In the genomic region with DNA sequence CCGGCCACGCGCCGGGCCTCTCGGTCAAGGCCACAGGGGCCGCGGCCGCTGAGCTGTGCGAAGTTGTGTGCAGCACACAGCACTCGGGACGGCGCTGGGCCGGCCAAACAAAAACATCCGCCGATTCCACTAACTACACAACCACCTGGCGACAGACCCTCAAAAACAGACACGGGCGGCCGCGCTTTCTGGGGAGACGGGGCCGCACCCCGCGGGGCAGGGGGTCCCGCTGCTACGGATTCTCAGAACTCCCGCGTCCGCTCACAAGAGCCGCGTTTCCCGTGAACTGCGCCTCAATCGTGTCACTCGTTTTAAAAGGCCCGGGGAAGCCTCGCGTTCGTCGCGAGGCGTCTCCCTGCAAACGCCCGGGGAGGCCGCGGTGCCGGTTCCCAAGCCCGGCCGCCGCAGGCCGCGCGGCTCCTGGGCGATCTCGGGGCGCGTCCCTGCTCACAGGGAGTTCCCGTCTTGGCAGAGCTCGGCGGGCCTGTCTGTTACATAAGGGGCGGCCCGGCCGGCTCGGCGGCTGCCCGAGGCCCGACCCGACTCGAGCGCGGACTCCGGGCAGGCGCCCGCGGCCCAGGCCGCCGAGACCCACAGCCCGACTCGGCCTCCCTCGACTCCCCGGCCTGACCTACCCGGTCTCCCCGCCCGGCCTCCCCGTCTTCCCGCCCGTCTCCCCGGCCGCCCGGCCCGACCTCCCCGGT, we compare ENCODE assay signal across 8 cellular contexts. TPM values are rescaled to one million over a fixed set of nuclear protein-coding genes. Genes with fewer than 3 reads are reported as not detected.
DNase-seq lines count a peak whose midpoint lies in the region; ATAC-seq and TF ChIP-seq lines count a peak whose summit lies in the region.

No MANE protein-coding gene starts in this region.

- peak overlapping the region; percentile 77 for H3K4me3 ChIP-seq in Jurkat, Clone E6-1 (ENCODE audit: low read length)
- peak overlapping the region; percentile 88 for H3K4me3 ChIP-seq in cardiac muscle cell

- peak overlapping the region; percentile 96 for H3K27ac Mint-ChIP-seq in activated naive CD4-positive, alpha-beta T cell treated with anti-CD3 and anti-CD28 coated beads, Interleukin-2, amount 50 U/mL, for 24 hours

- intact Hi-C loops in posterior vena cava (cut with DNase I) = loop anchor here in 1 of 2 donors (10.0 kb wide), 1 partner anchor 1382 kb away; no protein-coding TSS in a partner anchor

- TF ChIP-seq POLR2A in GM18505 (IDR thresholded peaks at IDR 0.05; ENCODE audit: borderline replicate concordance, extremely low read depth, insufficient read depth, insufficient read length) = no peak

- peak overlapping the region; percentile 96 for H3K27ac ChIP-seq in cardiac muscle cell

- no peaks in the 10 kb centered on the region for H3K27me3 Mint-ChIP-seq in activated naive CD4-positive, alpha-beta T cell treated with anti-CD3 and anti-CD28 coated beads, Interleukin-2, amount 50 U/mL, for 24 hours

- peaks cover 53% of the 10 kb centered on the region for H3K4me1 Mint-ChIP-seq in activated naive CD4-positive, alpha-beta T cell treated with anti-CD3 and anti-CD28 coated beads, Interleukin-2, amount 50 U/mL, for 24 hours

- DNase-seq in G401 (ENCODE audit: low spot score) (peak; percentile 56), cardiac muscle cell (ENCODE audit: low read depth in 1 of 2, low spot score in 1 of 2) (peak; percentile 52 to 57), posterior vena cava (ENCODE audit: low spot score) (peak; percentile 89)
- DNase-seq in Jurkat, Clone E6-1 (ENCODE audit: low read depth, low spot score) = no peak
- no peak for DNase-seq in NK-92 treated with Interleukin-12 subunit alpha and Interleukin-12 subunit beta, amount 100 ng/mL, for 24 hours (lab: John Stamatoyannopoulos, UW)

- H3K27me3 ChIP-seq in cardiac muscle cell = no peaks in the 10 kb centered on the region

- no peaks in the 10 kb centered on the region for H3K9me3 ChIP-seq in cardiac muscle cell (ENCODE audit: low read depth)

- in situ Hi-C loops in G401 (cut with HindIII; ENCODE audit: low sequenced_read_pairs) = no loop called here

- peaks cover 6% of the 10 kb centered on the region for H3K36me3 Mint-ChIP-seq in activated naive CD4-positive, alpha-beta T cell treated with anti-CD3 and anti-CD28 coated beads, Interleukin-2, amount 50 U/mL, for 24 hours

- H3K36me3 ChIP-seq in cardiac muscle cell = peaks cover 18% of the 10 kb centered on the region

- TF ChIP-seq CTCF in cardiac muscle cell (IDR thresholded peaks at IDR 0.05; ENCODE audit: low read depth, low read length) = no peak

- peaks cover 3% of the 10 kb centered on the region for H3K9me3 Mint-ChIP-seq in activated naive CD4-positive, alpha-beta T cell treated with anti-CD3 and anti-CD28 coated beads, Interleukin-2, amount 50 U/mL, for 24 hours

- H3K4me3 Mint-ChIP-seq in activated naive CD4-positive, alpha-beta T cell treated with anti-CD3 and anti-CD28 coated beads, Interleukin-2, amount 50 U/mL, for 24 hours = peak overlapping the region; percentile 92

- ATAC-seq in GM18505 (IDR thresholded peaks at IDR 0.05; ENCODE audit: unreplicated experiment) (no peak), HG02884 (IDR thresholded peaks at IDR 0.05; ENCODE audit: unreplicated experiment) (no peak)

- H3K4me1 ChIP-seq in cardiac muscle cell (ENCODE audit: low read depth) = peaks cover 17% of the 10 kb centered on the region

RNA-seq across cellular contexts. Expression of gene BRD1, which starts 0.9 kb away (rescaled TPM):
- 19.3 and 27.5 TPM in 2 replicates for total RNA-seq in G401 (2014; rRNA removed; shearing (Covaris generic))
- polyA plus RNA-seq in Jurkat, Clone E6-1 (2012; ENCODE audit: insufficient read depth, insufficient read length) = 31.7 TPM
- total RNA-seq in cardiac muscle cell (40.9 and 42.9 TPM in 2 replicates), posterior vena cava (10 to 100 TPM; 20.8 to 21.7 TPM)
- 25.8 and 27.1 TPM in 2 replicates for polyA plus RNA-seq in cardiac muscle cell

RNA-seq across cellular contexts. Expression of gene ZBED4, which starts 26.9 kb away (rescaled TPM):
- total RNA-seq in G401 (2014; rRNA removed; shearing (Covaris generic)) = 10.0 and 12.8 TPM in 2 replicates
- polyA plus RNA-seq in Jurkat, Clone E6-1 (2012; ENCODE audit: insufficient read depth, insufficient read length) = 38.2 TPM
- total RNA-seq in cardiac muscle cell = 11.4 and 18.4 TPM in 2 replicates
- polyA plus RNA-seq in cardiac muscle cell = 10.6 and 11.1 TPM in 2 replicates
- 1 to 10 TPM; 7.3 to 8.5 TPM for total RNA-seq in posterior vena cava

Comparison
In these comparisons a context has a peak if more than half of its experiments do, and no peak if none do; other contexts are left out.
1. DNase-seq: peak in G401 (single experiment), cardiac muscle cell (2 of 2) and posterior vena cava (single experiment); none in Jurkat, Clone E6-1 (single experiment) and NK-92 treated with Interleukin-12 subunit alpha and Interleukin-12 subunit beta, amount 100 ng/mL, for 24 hours (single experiment).